Comparison of ENCODE assay signal across 8 cellular contexts in genomic region chr5:91381774-91382492, GRCh38. TPM values are rescaled to one million over a fixed set of nuclear protein-coding genes. Genes with fewer than 3 reads are reported as not detected.
A peak's percentile ranks its signal among the peaks of the same experiment; 100 is the strongest.
DNase-seq lines count a peak whose midpoint lies in the region; ATAC-seq, FAIRE-seq and TF ChIP-seq lines count a peak whose summit lies in the region.

No MANE protein-coding gene starts in this region.

- peak; percentile 20 for ATAC-seq in HG02885 (IDR thresholded peaks at IDR 0.05; ENCODE audit: poor library complexity, unreplicated experiment)
- ATAC-seq in WTC11 = 0 out of 2 replicates have a peak, but pooled peaks have one; percentile 4

- peak overlapping the region; percentile 87 for H3K4me3 Mint-ChIP-seq in WTC11

- no peaks in the 10 kb centered on the region for H3K9me3 ChIP-seq in kidney (ENCODE audit: control insufficient read depth in 1 of 2, low read length in 2 of 2)

- peaks cover 18% of the 10 kb centered on the region for H3K4me1 Mint-ChIP-seq in WTC11

- intact Hi-C loops in kidney (cut with DNase I) = loop anchor here (10.0 kb wide), 2 partner anchors 277 to 447 kb away; no protein-coding TSS in a partner anchor

- H3K27ac ChIP-seq in kidney (ENCODE audit: low read depth in 2 of 2, low read length in 2 of 2) = peak overlapping the region; percentile 100

- no peaks in the 10 kb centered on the region for H3K27me3 Mint-ChIP-seq in WTC11 (ENCODE audit: low read depth)

- no peaks in the 10 kb centered on the region for H3K9me3 Mint-ChIP-seq in WTC11

- peak overlapping the region; percentile 99 for H3K9ac ChIP-seq in kidney (ENCODE audit: low read length in 2 of 2)

- CTCF ChIA-PET in WTC11 (lab: Charles Lee) = interaction anchor here (1.2 to 6.1 kb wide), 4 partner anchors 15 to 162 kb away, joined by 3 to 109 read pairs (median 82); no protein-coding TSS in a partner anchor

- H3K4me3 ChIP-seq in kidney (ENCODE audit: low read length in 2 of 2) = peak overlapping the region; percentile 92 to 100

- FAIRE-seq in kidney (lab: Jason Lieb, UNC) = no peak

- H3K4me1 ChIP-seq in kidney (ENCODE audit: control insufficient read depth in 1 of 2, insufficient read depth in 1 of 2, low read depth in 1 of 2, low read length in 2 of 2) = peaks cover 0 to 6% of the 10 kb centered on the region in 2 donors

- TF ChIP-seq CTCF in WTC11 (IDR thresholded peaks at IDR 0.05) (no peak), kidney (IDR thresholded peaks at IDR 0.05; ENCODE audit: borderline replicate concordance, extremely low read depth, insufficient read depth) (no peak)

- POLR2A ChIA-PET in WTC11 (lab: Charles Lee) = interaction anchor here (1.7 to 3.6 kb wide), 2 partner anchors 102 to 199 kb away, joined by 9 to 35 read pairs; no protein-coding TSS in a partner anchor

- H3K27ac Mint-ChIP-seq in WTC11 = peak overlapping the region; percentile 100

- DNase-seq in EH (ENCODE audit: low read depth) (peak; percentile 69), NCI-H2227 (lab: John Stamatoyannopoulos, UW; ENCODE audit: unreplicated experiment) (peak; percentile 73), WTC11 (ENCODE audit: low spot score) (peak; percentile 79), cerebellar nuclear complex (lab: John Stamatoyannopoulos, UW) (peak; percentile 16 to 63), kidney (peak; percentile 95), COLO829 (ENCODE audit: low spot score) (no peak)
- peak; percentile 44 to 47 (median 46) for DNase-seq in stimulated activated CD4-positive, alpha-beta T cell treated with anti-CD3 and anti-CD28 coated beads, Interleukin-12 subunit alpha, Interleukin-12 subunit beta, amount 100 ng/mL, for 48 hours (ENCODE audit: low read depth in 2 of 3, low spot score in 1 of 3)

- peaks cover 0 to 12% of the 10 kb centered on the region in 2 donors for H3K36me3 ChIP-seq in kidney (ENCODE audit: control insufficient read depth in 1 of 2, insufficient read depth in 2 of 2, low read length in 2 of 2)

- H3K36me3 Mint-ChIP-seq in WTC11 = no peaks in the 10 kb centered on the region

TF ChIP-seq in WTC11, 78 proteins besides CTCF, POLR2A, EP300 and RAD21:
- TF ChIP-seq USF2 (CRISPR knock-in tag; IDR thresholded peaks at IDR 0.05) (peak; percentile 74), USF1 (CRISPR knock-in tag; IDR thresholded peaks at IDR 0.05) (peak; percentile 76; the same call in 1 of the 2 replicates), ZNF423 (CRISPR knock-in tag; IDR thresholded peaks at IDR 0.05) (no peak)

RNA-seq across cellular contexts. Expression of gene ARRDC3, which starts 1.2 kb away (rescaled TPM):
- 10.3 to 25.1 TPM (median 21.8 TPM) in 3 replicates for total RNA-seq in WTC11 (2021)
- 124 TPM for total RNA-seq in kidney
- 18.4 TPM for polyA plus RNA-seq in kidney (ENCODE audit: insufficient read depth, low read depth, low replicate concordance)
